11 cellular contexts compared by ENCODE assay signal in the genomic region with DNA sequence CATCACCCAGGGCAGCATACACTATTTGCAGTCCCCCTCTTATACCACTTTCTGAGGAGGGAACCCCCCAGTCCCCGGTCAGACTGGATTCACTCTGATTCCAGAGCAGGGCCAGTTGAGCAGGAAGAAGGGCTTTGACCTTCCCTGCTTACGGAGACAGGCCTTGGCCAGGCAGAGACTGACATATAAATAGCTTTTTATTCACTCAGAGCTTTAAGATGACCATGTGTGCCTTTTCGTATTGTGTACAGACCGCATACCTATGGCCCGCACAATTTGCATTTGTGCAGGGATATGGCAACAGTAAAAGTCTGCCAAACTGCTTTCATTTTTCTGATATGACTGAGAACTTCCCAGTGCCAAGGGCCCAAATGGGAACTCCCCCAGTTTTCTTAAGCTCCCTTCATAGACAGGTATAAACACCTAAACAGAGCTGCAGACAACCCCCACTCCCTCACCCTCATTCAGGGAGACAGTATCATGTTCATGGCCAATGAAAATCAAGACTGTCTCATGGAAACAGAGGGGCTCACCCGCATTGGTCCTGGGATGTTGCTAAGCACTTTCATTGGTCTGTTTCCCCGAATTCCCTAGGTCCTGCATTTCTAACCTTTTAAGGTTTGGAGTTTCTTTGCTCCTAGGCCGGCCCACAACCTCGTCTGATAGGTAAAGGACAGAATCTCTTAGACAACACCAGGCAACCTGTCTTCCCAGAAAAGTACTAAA.
DNase-seq lines count a peak whose midpoint lies in the region; ATAC-seq, FAIRE-seq and TF ChIP-seq lines count a peak whose summit lies in the region.
"Had no signal": no experiment of that assay in that cellular context is flagged by ENCODE, and none has a peak within 500 bp of the region (broad histone marks: within the 10 kb centered on the region; RNA-seq: fewer than 3 reads in every experiment).

No MANE protein-coding gene starts in this region.

- peak overlapping the region; percentile 11 for H3K27ac ChIP-seq in lower lobe of right lung

- TF ChIP-seq CTCF in BE2C (IDR thresholded peaks at IDR 0.05; ENCODE audit: low read depth, low read length): no peak
- no peak for TF ChIP-seq CTCF in bronchial epithelial cell (IDR thresholded peaks at IDR 0.05; ENCODE audit: insufficient read depth, low read length, severe bottlenecking)
- no peak for TF ChIP-seq CTCF in lower lobe of right lung (IDR thresholded peaks at IDR 0.05)

- ATAC-seq in lower lobe of right lung: peak; percentile 78 to 82

- H3K4me1 ChIP-seq in BE2C: peaks cover 29% of the 10 kb centered on the region
- H3K4me1 ChIP-seq in lower lobe of right lung: peaks cover 10% of the 10 kb centered on the region

- peak; percentile 35 for DNase-seq in BE2C
- peak; percentile 57 for DNase-seq in NCI-H1436 (lab: John Stamatoyannopoulos, UW)
- peak; percentile 77 for DNase-seq in bronchial epithelial cell (ENCODE audit: low read depth)
- DNase-seq in lower lobe of right lung: no peak
- no peak for DNase-seq in activated CD4-positive, CD25-positive, alpha-beta regulatory T cell treated with anti-CD3 and anti-CD28 coated beads, Interleukin-2, amount 50 U/mL, for 72 hours
- DNase-seq in OCI-M2 (lab: John Stamatoyannopoulos, UW; ENCODE audit: unreplicated experiment): no peak
- DNase-seq in SKM-1 (lab: John Stamatoyannopoulos, UW; ENCODE audit: unreplicated experiment): no peak
- no peak for DNase-seq in NOMO-1 treated with dmso at 0.1 percent for 144 hours (lab: John Stamatoyannopoulos, UW; ENCODE audit: unreplicated experiment)
- DNase-seq: AML-193; stimulated activated naive CD4-positive, alpha-beta T cell had no signal

- H3K4me3 ChIP-seq in BE2C (ENCODE audit: low read depth, low read length): no peak overlapping the region; the same call in 1 of the 2 replicates
- H3K4me3 ChIP-seq in bronchial epithelial cell (ENCODE audit: low read depth, low read length): no peak overlapping the region
- H3K4me3 ChIP-seq in lower lobe of right lung: no peak overlapping the region
- H3K4me3 ChIP-seq: smooth muscle cell had no signal

- H3K27me3 ChIP-seq in BE2C (no peaks in the 10 kb centered on the region), bronchial epithelial cell (ENCODE audit: control insufficient read depth, insufficient read depth, low read length) (no peaks in the 10 kb centered on the region), lower lobe of right lung (ENCODE audit: low read depth) (no peaks in the 10 kb centered on the region)

- H3K9me3 ChIP-seq in BE2C (no peaks in the 10 kb centered on the region), lower lobe of right lung (no peaks in the 10 kb centered on the region)

- no peak for FAIRE-seq in bronchial epithelial cell (lab: Jason Lieb, UNC)

- H3K36me3 ChIP-seq in BE2C (no peaks in the 10 kb centered on the region), bronchial epithelial cell (ENCODE audit: control insufficient read depth, insufficient read depth, low read length) (no peaks in the 10 kb centered on the region), lower lobe of right lung (no peaks in the 10 kb centered on the region)

- intact Hi-C loops in lower lobe of right lung (cut with DNase I): no loop called here

Comparison
In these comparisons a context has a peak if more than half of its experiments do, and no peak if none do; other contexts are left out.
1. DNase-seq: peak in BE2C (single experiment), NCI-H1436 (single experiment) and bronchial epithelial cell (single experiment); none in lower lobe of right lung (single experiment), activated CD4-positive, CD25-positive, alpha-beta regulatory T cell treated with anti-CD3 and anti-CD28 coated beads, Interleukin-2, amount 50 U/mL, for 72 hours (single experiment), OCI-M2 (single experiment), SKM-1 (single experiment) and NOMO-1 treated with dmso at 0.1 percent for 144 hours (single experiment).